In genomic region chr15:68726246-68726645, GRCh38 we compare ENCODE assay signal across 1 cellular context.
TF ChIP-seq lines count a peak whose summit lies in the region.

No MANE protein-coding gene starts in this region.

TF ChIP-seq in GM23338, 12 proteins besides CTCF, POLR2A, EP300 and RAD21 (continued from another document):
- TF ChIP-seq, protein P1, sequence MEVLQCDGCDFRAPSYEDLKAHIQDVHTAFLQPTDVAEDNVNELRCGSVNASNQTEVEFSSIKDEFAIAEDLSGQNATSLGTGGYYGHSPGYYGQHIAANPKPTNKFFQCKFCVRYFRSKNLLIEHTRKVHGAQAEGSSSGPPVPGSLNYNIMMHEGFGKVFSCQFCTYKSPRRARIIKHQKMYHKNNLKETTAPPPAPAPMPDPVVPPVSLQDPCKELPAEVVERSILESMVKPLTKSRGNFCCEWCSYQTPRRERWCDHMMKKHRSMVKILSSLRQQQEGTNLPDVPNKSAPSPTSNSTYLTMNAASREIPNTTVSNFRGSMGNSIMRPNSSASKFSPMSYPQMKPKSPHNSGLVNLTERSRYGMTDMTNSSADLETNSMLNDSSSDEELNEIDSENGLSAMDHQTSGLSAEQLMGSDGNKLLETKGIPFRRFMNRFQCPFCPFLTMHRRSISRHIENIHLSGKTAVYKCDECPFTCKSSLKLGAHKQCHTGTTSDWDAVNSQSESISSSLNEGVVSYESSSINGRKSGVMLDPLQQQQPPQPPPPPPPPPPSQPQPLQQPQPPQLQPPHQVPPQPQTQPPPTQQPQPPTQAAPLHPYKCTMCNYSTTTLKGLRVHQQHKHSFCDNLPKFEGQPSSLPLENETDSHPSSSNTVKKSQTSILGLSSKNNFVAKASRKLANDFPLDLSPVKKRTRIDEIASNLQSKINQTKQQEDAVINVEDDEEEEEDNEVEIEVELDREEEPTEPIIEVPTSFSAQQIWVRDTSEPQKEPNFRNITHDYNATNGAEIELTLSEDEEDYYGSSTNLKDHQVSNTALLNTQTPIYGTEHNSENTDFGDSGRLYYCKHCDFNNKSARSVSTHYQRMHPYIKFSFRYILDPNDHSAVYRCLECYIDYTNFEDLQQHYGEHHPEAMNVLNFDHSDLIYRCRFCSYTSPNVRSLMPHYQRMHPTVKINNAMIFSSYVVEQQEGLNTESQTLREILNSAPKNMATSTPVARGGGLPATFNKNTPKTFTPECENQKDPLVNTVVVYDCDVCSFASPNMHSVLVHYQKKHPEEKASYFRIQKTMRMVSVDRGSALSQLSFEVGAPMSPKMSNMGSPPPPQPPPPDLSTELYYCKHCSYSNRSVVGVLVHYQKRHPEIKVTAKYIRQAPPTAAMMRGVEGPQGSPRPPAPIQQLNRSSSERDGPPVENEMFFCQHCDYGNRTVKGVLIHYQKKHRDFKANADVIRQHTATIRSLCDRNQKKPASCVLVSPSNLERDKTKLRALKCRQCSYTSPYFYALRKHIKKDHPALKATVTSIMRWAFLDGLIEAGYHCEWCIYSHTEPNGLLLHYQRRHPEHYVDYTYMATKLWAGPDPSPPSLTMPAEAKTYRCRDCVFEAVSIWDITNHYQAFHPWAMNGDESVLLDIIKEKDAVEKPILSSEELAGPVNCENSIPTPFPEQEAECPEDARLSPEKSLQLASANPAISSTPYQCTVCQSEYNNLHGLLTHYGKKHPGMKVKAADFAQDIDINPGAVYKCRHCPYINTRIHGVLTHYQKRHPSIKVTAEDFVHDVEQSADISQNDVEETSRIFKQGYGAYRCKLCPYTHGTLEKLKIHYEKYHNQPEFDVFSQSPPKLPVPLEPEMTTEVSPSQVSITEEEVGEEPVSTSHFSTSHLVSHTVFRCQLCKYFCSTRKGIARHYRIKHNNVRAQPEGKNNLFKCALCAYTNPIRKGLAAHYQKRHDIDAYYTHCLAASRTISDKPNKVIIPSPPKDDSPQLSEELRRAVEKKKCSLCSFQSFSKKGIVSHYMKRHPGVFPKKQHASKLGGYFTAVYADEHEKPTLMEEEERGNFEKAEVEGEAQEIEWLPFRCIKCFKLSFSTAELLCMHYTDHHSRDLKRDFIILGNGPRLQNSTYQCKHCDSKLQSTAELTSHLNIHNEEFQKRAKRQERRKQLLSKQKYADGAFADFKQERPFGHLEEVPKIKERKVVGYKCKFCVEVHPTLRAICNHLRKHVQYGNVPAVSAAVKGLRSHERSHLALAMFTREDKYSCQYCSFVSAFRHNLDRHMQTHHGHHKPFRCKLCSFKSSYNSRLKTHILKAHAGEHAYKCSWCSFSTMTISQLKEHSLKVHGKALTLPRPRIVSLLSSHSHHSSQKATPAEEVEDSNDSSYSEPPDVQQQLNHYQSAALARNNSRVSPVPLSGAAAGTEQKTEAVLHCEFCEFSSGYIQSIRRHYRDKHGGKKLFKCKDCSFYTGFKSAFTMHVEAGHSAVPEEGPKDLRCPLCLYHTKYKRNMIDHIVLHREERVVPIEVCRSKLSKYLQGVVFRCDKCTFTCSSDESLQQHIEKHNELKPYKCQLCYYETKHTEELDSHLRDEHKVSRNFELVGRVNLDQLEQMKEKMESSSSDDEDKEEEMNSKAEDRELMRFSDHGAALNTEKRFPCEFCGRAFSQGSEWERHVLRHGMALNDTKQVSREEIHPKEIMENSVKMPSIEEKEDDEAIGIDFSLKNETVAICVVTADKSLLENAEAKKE (CRISPR knock-in tag; IDR thresholded peaks at IDR 0.05), result no peak
- TF ChIP-seq, protein P2, sequence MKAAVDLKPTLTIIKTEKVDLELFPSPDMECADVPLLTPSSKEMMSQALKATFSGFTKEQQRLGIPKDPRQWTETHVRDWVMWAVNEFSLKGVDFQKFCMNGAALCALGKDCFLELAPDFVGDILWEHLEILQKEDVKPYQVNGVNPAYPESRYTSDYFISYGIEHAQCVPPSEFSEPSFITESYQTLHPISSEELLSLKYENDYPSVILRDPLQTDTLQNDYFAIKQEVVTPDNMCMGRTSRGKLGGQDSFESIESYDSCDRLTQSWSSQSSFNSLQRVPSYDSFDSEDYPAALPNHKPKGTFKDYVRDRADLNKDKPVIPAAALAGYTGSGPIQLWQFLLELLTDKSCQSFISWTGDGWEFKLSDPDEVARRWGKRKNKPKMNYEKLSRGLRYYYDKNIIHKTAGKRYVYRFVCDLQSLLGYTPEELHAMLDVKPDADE (IDR thresholded peaks at IDR 0.05), result no peak
- TF ChIP-seq ZNF331 (CRISPR knock-in tag; IDR thresholded peaks at IDR 0.05; ENCODE audit: low read depth), result no peak
- no peak for TF ChIP-seq ZNF114 (CRISPR knock-in tag; IDR thresholded peaks at IDR 0.05)
- no peak for TF ChIP-seq REST (IDR thresholded peaks at IDR 0.05; ENCODE audit: unreplicated experiment)
- TF ChIP-seq NANOG (IDR thresholded peaks at IDR 0.05; ENCODE audit: borderline replicate concordance), result no peak
- no peak for TF ChIP-seq POLR2AphosphoS5 (IDR thresholded peaks at IDR 0.05; ENCODE audit: low read depth)
- no peak for TF ChIP-seq STAT1 (IDR thresholded peaks at IDR 0.05; ENCODE audit: unreplicated experiment)
